Comparison of ENCODE assay signal across 8 cellular contexts in the genomic region with DNA sequence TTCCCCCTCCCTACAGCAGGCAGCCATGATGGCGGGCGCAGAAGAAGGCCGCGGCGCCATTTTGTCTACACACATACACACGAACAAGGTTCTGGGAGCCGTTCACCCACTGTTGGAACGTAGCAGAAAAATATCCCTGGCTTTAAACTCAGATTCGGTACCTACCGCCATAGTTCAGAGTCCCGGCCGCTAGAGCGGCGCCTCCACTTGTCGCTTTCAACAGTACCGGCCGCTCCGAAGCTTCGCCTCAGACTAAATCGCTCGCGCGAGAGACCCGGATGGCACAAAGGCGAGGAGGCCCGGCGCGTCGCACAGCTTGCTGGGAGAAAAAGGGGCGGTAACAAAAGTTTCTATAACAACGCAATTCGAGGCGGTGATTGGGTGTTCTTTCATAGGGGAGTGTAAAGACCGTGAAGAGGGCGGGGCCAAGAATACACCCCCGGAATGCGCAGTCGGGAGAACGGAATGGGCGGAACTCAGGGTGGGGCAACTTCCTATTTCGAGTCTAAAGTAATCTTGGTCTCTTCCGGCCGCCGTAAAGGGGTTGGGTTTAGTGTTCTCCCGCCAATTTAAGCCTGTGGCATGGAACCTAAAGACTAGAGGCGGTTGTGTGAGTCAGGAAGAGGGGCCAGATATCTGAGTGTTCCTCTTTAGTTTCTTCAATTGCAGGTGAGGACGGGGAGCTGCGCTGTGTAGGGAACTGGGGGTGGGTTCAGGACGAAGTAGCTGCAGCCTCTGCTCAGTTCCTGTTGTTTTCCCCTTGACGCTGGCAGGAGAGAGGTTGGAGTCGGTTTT. TPM values are rescaled to one million over a fixed set of nuclear protein-coding genes. Genes with fewer than 3 reads are reported as not detected.
DNase-seq lines count a peak whose midpoint lies in the region; ATAC-seq, FAIRE-seq and TF ChIP-seq lines count a peak whose summit lies in the region.

A gene with protein sequence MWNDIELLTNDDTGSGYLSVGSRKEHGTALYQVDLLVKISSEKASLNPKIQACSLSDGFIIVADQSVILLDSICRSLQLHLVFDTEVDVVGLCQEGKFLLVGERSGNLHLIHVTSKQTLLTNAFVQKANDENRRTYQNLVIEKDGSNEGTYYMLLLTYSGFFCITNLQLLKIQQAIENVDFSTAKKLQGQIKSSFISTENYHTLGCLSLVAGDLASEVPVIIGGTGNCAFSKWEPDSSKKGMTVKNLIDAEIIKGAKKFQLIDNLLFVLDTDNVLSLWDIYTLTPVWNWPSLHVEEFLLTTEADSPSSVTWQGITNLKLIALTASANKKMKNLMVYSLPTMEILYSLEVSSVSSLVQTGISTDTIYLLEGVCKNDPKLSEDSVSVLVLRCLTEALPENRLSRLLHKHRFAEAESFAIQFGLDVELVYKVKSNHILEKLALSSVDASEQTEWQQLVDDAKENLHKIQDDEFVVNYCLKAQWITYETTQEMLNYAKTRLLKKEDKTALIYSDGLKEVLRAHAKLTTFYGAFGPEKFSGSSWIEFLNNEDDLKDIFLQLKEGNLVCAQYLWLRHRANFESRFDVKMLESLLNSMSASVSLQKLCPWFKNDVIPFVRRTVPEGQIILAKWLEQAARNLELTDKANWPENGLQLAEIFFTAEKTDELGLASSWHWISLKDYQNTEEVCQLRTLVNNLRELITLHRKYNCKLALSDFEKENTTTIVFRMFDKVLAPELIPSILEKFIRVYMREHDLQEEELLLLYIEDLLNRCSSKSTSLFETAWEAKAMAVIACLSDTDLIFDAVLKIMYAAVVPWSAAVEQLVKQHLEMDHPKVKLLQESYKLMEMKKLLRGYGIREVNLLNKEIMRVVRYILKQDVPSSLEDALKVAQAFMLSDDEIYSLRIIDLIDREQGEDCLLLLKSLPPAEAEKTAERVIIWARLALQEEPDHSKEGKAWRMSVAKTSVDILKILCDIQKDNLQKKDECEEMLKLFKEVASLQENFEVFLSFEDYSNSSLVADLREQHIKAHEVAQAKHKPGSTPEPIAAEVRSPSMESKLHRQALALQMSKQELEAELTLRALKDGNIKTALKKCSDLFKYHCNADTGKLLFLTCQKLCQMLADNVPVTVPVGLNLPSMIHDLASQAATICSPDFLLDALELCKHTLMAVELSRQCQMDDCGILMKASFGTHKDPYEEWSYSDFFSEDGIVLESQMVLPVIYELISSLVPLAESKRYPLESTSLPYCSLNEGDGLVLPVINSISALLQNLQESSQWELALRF (N-terminal part only) (plus strand): TSS at position 567 of the 795 bp plus-strand sequence. CDS start 2,815 bp downstream, outside the sequence.
A gene with protein sequence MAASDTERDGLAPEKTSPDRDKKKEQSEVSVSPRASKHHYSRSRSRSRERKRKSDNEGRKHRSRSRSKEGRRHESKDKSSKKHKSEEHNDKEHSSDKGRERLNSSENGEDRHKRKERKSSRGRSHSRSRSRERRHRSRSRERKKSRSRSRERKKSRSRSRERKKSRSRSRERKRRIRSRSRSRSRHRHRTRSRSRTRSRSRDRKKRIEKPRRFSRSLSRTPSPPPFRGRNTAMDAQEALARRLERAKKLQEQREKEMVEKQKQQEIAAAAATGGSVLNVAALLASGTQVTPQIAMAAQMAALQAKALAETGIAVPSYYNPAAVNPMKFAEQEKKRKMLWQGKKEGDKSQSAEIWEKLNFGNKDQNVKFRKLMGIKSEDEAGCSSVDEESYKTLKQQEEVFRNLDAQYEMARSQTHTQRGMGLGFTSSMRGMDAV (minus strand): TSS at position 254 of the 795 bp plus-strand sequence. CDS start 83 bp downstream, at position 171.

- intact Hi-C loops in endothelial cell of umbilical vein (cut with micrococcal nuclease) = loop anchor here (1.0 to 2.0 kb wide), 2 partner anchors 26 to 225 kb away; a partner anchor contains a TSS

- POLR2A ChIA-PET in endothelial cell of umbilical vein (lab: Charles Lee) = interaction anchor here (0.6 to 1.4 kb wide), 7 partner anchors 9 to 706 kb away, joined by 3 to 13 read pairs (median 4); a partner anchor contains a TSS

- H2AFZ ChIP-seq in OCI-LY1 (ENCODE audit: low read length) (no peak within 1 kb of the TSS), endothelial cell of umbilical vein (ENCODE audit: low read depth, low read length) (peak within 1 kb of the TSS; percentile 58)

- peak; percentile 99 for TF ChIP-seq POLR2A in endothelial cell of umbilical vein (IDR thresholded peaks at IDR 0.05; ENCODE audit: low read depth, low read length)

- H3K27me3 ChIP-seq in HUES64 (ENCODE audit: insufficient read depth, low read length) (no peaks in the 10 kb centered on the region), OCI-LY1 (ENCODE audit: insufficient read depth, low read length) (no peaks in the 10 kb centered on the region), endothelial cell of umbilical vein (ENCODE audit: control insufficient read depth in 2 of 2, insufficient read depth in 2 of 2, low read length in 2 of 2) (no peaks in the 10 kb centered on the region)

- H4K20me1 ChIP-seq in OCI-LY1 (ENCODE audit: insufficient read depth, low read length) = no peaks in the 10 kb centered on the region
- peaks cover 11% of the 10 kb centered on the region for H4K20me1 ChIP-seq in endothelial cell of umbilical vein (replicated peaks; ENCODE audit: control insufficient read depth, extremely low read depth, insufficient read depth, low read length)

- under 1% methylated on average over 51 of the region's 51 CpGs for WGBS in HUES64

- H3F3A ChIP-seq in OCI-LY1 (ENCODE audit: insufficient read depth, low read length) = no peaks in the 10 kb centered on the region

- no peak for FAIRE-seq in D721Med (lab: Jason Lieb, UNC)
- peak; percentile 96 for FAIRE-seq in endothelial cell of umbilical vein (lab: Jason Lieb, UNC)

- H3K27ac Mint-ChIP-seq in mesothelial cell of epicardium = no peak within 1 kb of the TSS

- H3K4me3 ChIP-seq in HUES64 (ENCODE audit: low read length) = peak within 1 kb of the TSS; percentile 92
- peak within 1 kb of the TSS; percentile 97 for H3K4me3 ChIP-seq in OCI-LY1 (ENCODE audit: low read depth, low read length, poor library complexity, severe bottlenecking)
- H3K4me3 ChIP-seq in endothelial cell of umbilical vein (replicated peaks in 1 of 3; ENCODE audit: insufficient read depth in 1 of 3, low read depth in 1 of 3, low read length in 3 of 3) = peak within 1 kb of the TSS; percentile 87 to 100 (median 90)

- H3K27ac ChIP-seq in HUES64 (ENCODE audit: low read depth, low read length) (peak within 1 kb of the TSS; percentile 99), OCI-LY1 (ENCODE audit: low read depth, low read length, poor library complexity, severe bottlenecking) (peak within 1 kb of the TSS; percentile 85), endothelial cell of umbilical vein (ENCODE audit: insufficient read depth, low read depth, low read length) (peak within 1 kb of the TSS; percentile 97)

- H3K9me2 ChIP-seq in OCI-LY1 (ENCODE audit: low read depth, low read length) = no peaks in the 10 kb centered on the region

- H3K4me3 Mint-ChIP-seq in mesothelial cell of epicardium = no peak within 1 kb of the TSS

- H3K9me1 ChIP-seq in endothelial cell of umbilical vein (replicated peaks; ENCODE audit: control insufficient read depth, extremely low read depth, insufficient read depth, low read length) = no peaks in the 10 kb centered on the region

- H3K4me1 Mint-ChIP-seq in mesothelial cell of epicardium = peaks cover 27% of the 10 kb centered on the region

- DNase-seq in D721Med (ENCODE audit: insufficient read length, low spot score) (peak; percentile 57), endothelial cell of umbilical vein (ENCODE audit: low read depth, low spot score) (peak; percentile 100), mesothelial cell of epicardium (ENCODE audit: low spot score in 2 of 2, unreplicated experiment in 2 of 2) (peak; percentile 92 to 95)
- peak; percentile 96 for DNase-seq in activated CD8-positive, alpha-beta memory T cell treated with anti-CD3 and anti-CD28 coated beads, Interleukin-2, amount 50 U/mL, for 4 hours
- peak; percentile 94 to 97 for DNase-seq in stimulated activated CD8-positive, alpha-beta memory T cell treated with anti-CD3 and anti-CD28 coated beads, Interleukin-15, amount 100 ng/mL, for 48 hours (ENCODE audit: low read depth in 2 of 2)

- CTCF ChIA-PET in endothelial cell of umbilical vein (lab: Charles Lee) = interaction anchor here (0.6 to 1.4 kb wide), 5 partner anchors 22 to 267 kb away, joined by 3 to 5 read pairs (median 3); a partner anchor contains a TSS

- peak within 1 kb of the TSS; percentile 100 for H3K9ac ChIP-seq in HUES64 (ENCODE audit: low read depth, low read length)
- H3K9ac ChIP-seq in OCI-LY1 (ENCODE audit: low read length) = peak within 1 kb of the TSS; percentile 99
- H3K9ac ChIP-seq in endothelial cell of umbilical vein (replicated peaks; ENCODE audit: extremely low read depth, insufficient read depth, low read length) = peak within 1 kb of the TSS; percentile 100

- no peaks in the 10 kb centered on the region for H3K9me3 Mint-ChIP-seq in mesothelial cell of epicardium

- H3K4me1 ChIP-seq in HUES64 (ENCODE audit: insufficient read depth, low read length) (peaks cover 22% of the 10 kb centered on the region), OCI-LY1 (ENCODE audit: insufficient read depth, low read length, severe bottlenecking) (peaks cover 43% of the 10 kb centered on the region), endothelial cell of umbilical vein (ENCODE audit: control insufficient read depth, extremely low read depth, insufficient read depth, low read length) (peaks cover 25% of the 10 kb centered on the region)

- H3K36me3 Mint-ChIP-seq in mesothelial cell of epicardium = peaks cover 5% of the 10 kb centered on the region

- H3K36me3 ChIP-seq in HUES64 (ENCODE audit: insufficient read depth, low read length) (peaks cover 60% of the 10 kb centered on the region), OCI-LY1 (ENCODE audit: insufficient read depth, low read length) (peaks cover 74% of the 10 kb centered on the region), endothelial cell of umbilical vein (ENCODE audit: control insufficient read depth in 2 of 2, extremely low read depth in 1 of 2, insufficient read depth in 2 of 2, low read length in 2 of 2) (peaks cover 2 to 11% of the 10 kb centered on the region in 2 experiments)

- TF ChIP-seq CTCF in D721Med (IDR thresholded peaks at IDR 0.05; ENCODE audit: insufficient read depth, missing control alignments) (no peak), OCI-LY1 (IDR thresholded peaks at IDR 0.05; ENCODE audit: low read length) (no peak), endothelial cell of umbilical vein (IDR thresholded peaks at IDR 0.05; ENCODE audit: extremely low read depth in 1 of 2, insufficient read depth in 1 of 2, low read depth in 1 of 2, low read length in 2 of 2) (no peak), mesothelial cell of epicardium (IDR thresholded peaks at IDR 0.05; ENCODE audit: unreplicated experiment) (no peak)

- dilution Hi-C loops in endothelial cell of umbilical vein (cut with MboI; ENCODE audit: extremely low pct_ligation_motif_present, low sequenced_read_pairs) = no loop called here

- H3K79me2 ChIP-seq in OCI-LY1 (ENCODE audit: insufficient read depth, low read length) (peaks cover 73% of the 10 kb centered on the region), endothelial cell of umbilical vein (ENCODE audit: control insufficient read depth, insufficient read depth, low read length) (peaks cover 77% of the 10 kb centered on the region)

- peak; percentile 86 for ATAC-seq in GM21515 (IDR thresholded peaks at IDR 0.05; ENCODE audit: unreplicated experiment)

- no TSS peak for BruUV-seq in endothelial cell of umbilical vein (replicated peaks; lab: Mats Ljungman, UMichigan)

- peak within 1 kb of the TSS; percentile 95 for H3K4me2 ChIP-seq in OCI-LY1 (ENCODE audit: low read length)
- H3K4me2 ChIP-seq in endothelial cell of umbilical vein (ENCODE audit: insufficient read depth, low read length) = peak within 1 kb of the TSS; percentile 83

- no peaks in the 10 kb centered on the region for H3K9me3 ChIP-seq in HUES64 (ENCODE audit: insufficient read depth, low read depth, low read length)
- H3K9me3 ChIP-seq in OCI-LY1 (ENCODE audit: low read length) = no peaks in the 10 kb centered on the region
- no peaks in the 10 kb centered on the region for H3K9me3 ChIP-seq in endothelial cell of umbilical vein (replicated peaks; ENCODE audit: control insufficient read depth, insufficient read depth, low read length)

- H3K27me3 Mint-ChIP-seq in mesothelial cell of epicardium (ENCODE audit: low read depth) = no peaks in the 10 kb centered on the region

RNA-seq across cellular contexts. Expression of the first gene that starts in this region (rescaled TPM):
- 43.6 TPM for polyA plus RNA-seq in HUES64 (2013, experiment 1 of 2)
- 52.0 TPM for polyA plus RNA-seq in HUES64 (2013, experiment 2 of 2)
- total RNA-seq in endothelial cell of umbilical vein (47.9 and 52.9 TPM in 2 replicates), mesothelial cell of epicardium (43.1 to 47.8 TPM (median 43.6 TPM) in 3 replicates)
- 14.5 and 15.5 TPM in 2 replicates for polyA plus RNA-seq in endothelial cell of umbilical vein
- polyA plus RNA-seq in endothelial cell of umbilical vein (2011; cell fraction: cytosol; rRNA removed) = 9.8 and 12.0 TPM in 2 replicates
- polyA plus RNA-seq in endothelial cell of umbilical vein (2011; cell fraction: nucleus; rRNA removed) = 103 and 142 TPM in 2 replicates
- polyA plus RNA-seq in endothelial cell of umbilical vein (2012) = 13.2 and 21.2 TPM in 2 replicates
- polyA minus RNA-seq in endothelial cell of umbilical vein = 35.0 and 37.3 TPM in 2 replicates
- polyA minus RNA-seq in endothelial cell of umbilical vein (2011; cell fraction: cytosol; rRNA and poly(A)+ RNA removed) = 26.7 TPM
- polyA minus RNA-seq in endothelial cell of umbilical vein (2011; cell fraction: nucleus; rRNA and poly(A)+ RNA removed) = 66.7 and 127 TPM in 2 replicates

RNA-seq across cellular contexts. Expression of the second gene that starts in this region (rescaled TPM):
- polyA plus RNA-seq in HUES64 (2013, experiment 1 of 2) = 61.4 TPM
- 64.2 TPM for polyA plus RNA-seq in HUES64 (2013, experiment 2 of 2)
- total RNA-seq in endothelial cell of umbilical vein = 78.0 and 81.1 TPM in 2 replicates
- 11.3 and 17.6 TPM in 2 replicates for polyA plus RNA-seq in endothelial cell of umbilical vein
- polyA plus RNA-seq in endothelial cell of umbilical vein (2011; cell fraction: cytosol; rRNA removed) = 17.9 and 20.1 TPM in 2 replicates
- 110 and 175 TPM in 2 replicates for polyA plus RNA-seq in endothelial cell of umbilical vein (2011; cell fraction: nucleus; rRNA removed)
- 58.1 and 62.2 TPM in 2 replicates for polyA plus RNA-seq in endothelial cell of umbilical vein (2012)
- 28.2 and 30.6 TPM in 2 replicates for polyA minus RNA-seq in endothelial cell of umbilical vein
- 15.0 TPM for polyA minus RNA-seq in endothelial cell of umbilical vein (2011; cell fraction: cytosol; rRNA and poly(A)+ RNA removed)
- 94.3 and 139 TPM in 2 replicates for polyA minus RNA-seq in endothelial cell of umbilical vein (2011; cell fraction: nucleus; rRNA and poly(A)+ RNA removed)
- total RNA-seq in mesothelial cell of epicardium = 124 to 131 TPM (median 131 TPM) in 3 replicates

Comparison
In these comparisons a context has a peak if more than half of its experiments do, and no peak if none do; other contexts are left out.
1. Peak in every context shown above with its lines: DNase-seq, ATAC-seq, H3K4me3 ChIP-seq and H3K27ac ChIP-seq.